23 cellular contexts compared by ENCODE assay signal in genomic region chr19:9968820-9969687, GRCh38. TPM values are rescaled to one million over a fixed set of nuclear protein-coding genes. Genes with fewer than 3 reads are reported as not detected.
"Had no signal": no experiment of that assay in that cellular context is flagged by ENCODE, and none has a peak within 500 bp of the region (broad histone marks: within the 10 kb centered on the region; RNA-seq: fewer than 3 reads in every experiment).

No MANE protein-coding gene starts in this region.

- H3K4me3 ChIP-seq: dorsolateral prefrontal cortex, hepatocyte, lung, sigmoid colon, skin epidermis, tibial artery had no signal

- H3K27ac ChIP-seq: hepatocyte, neutrophil, sigmoid colon, tibial artery had no signal

- H3K4me3 Mint-ChIP-seq: nephron progenitor cell had no signal

- H3K9me3 Mint-ChIP-seq: nephron progenitor cell had no signal

- H3K4me1 ChIP-seq: sigmoid colon, tibial artery had no signal

- H3K9me3 ChIP-seq: neutrophil, sigmoid colon, tibial artery had no signal

- DNase-seq: cortex of kidney; dorsolateral prefrontal cortex; effector CD8-positive, alpha-beta T cell; foreskin melanocyte; head of caudate nucleus; kidney; left cardiac atrium; left ventricle myocardium superior; mesenchymal stem cell; midbrain; nephron progenitor cell; sigmoid colon; stimulated activated CD4-positive, alpha-beta T cell treated with anti-CD3 and anti-CD28 coated beads, Interleukin-2, amount 100 ng/mL, for 24 hours; stimulated activated naive CD4-positive, alpha-beta T cell treated with Interleukin-2 at 50 U/mL for 16 hours; tibial artery had no signal

- H3K36me3 ChIP-seq: neutrophil had no signal

- H3K27ac Mint-ChIP-seq: nephron progenitor cell had no signal

- H3K4me1 Mint-ChIP-seq: nephron progenitor cell had no signal

- ATAC-seq: left cardiac atrium, left ventricle myocardium superior had no signal

RNA-seq across cellular contexts. Expression of gene COL5A3, which starts 41.2 kb away (rescaled TPM):
- total RNA-seq: pulmonary artery endothelial cell had no signal

RNA-seq across cellular contexts. Expression of gene RDH8, which starts 44.2 kb away (rescaled TPM):
- total RNA-seq: dorsolateral prefrontal cortex, hepatocyte, kidney, left cardiac atrium, left ventricle myocardium superior, lung, osteocyte, pulmonary artery endothelial cell, sigmoid colon, temporal lobe, ureter had no signal
